ENCODE assay signal across 18 cellular contexts in the genomic region with DNA sequence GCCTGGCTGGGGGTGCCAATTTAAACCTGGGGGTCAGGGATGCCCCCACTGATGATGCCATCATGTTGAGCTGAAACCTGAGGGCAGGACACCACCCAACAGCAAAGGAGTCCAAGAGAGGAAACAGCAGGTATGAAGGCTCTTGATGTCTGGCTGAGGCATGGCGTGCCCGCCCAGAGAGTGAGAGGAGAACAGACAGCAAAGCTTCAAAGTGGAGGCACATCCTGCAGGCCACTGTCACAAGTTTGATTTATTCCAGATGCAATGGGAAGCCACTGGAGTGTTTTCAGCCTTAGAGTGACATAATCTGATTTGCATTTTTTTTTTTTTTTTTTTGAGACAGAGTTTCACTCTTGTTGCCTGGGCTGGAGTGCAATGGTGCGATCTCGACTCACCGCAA.
"Had no signal": no experiment of that assay in that cellular context is flagged by ENCODE, and none has a peak within 500 bp of the region (broad histone marks: within the 10 kb centered on the region; RNA-seq: fewer than 3 reads in every experiment).

No MANE protein-coding gene starts in this region.

- H3K27ac Mint-ChIP-seq: activated CD4-positive, alpha-beta memory T cell treated with anti-CD3 and anti-CD28 coated beads for 36 hours; activated CD8-positive, alpha-beta memory T cell treated with anti-CD3 and anti-CD28 coated beads, Interleukin-2, amount 10 ng/mL, durations not matched to agents 7 days and 5 days; activated naive CD4-positive, alpha-beta T cell treated with anti-CD3 and anti-CD28 coated beads, Interleukin-2, amount 50 U/mL, for 72 hours; natural killer cell; stimulated activated memory B cell treated with anti-CD40 and anti-IgM and Interleukin-4, amounts not matched to agents 10 μg/mL and 1 μg/mL and 100 μg/mL, for 72 hours had no signal

- H3K4me2 ChIP-seq: hepatocyte had no signal

- H3K9me3 Mint-ChIP-seq: activated CD4-positive, alpha-beta memory T cell treated with anti-CD3 and anti-CD28 coated beads for 36 hours; activated naive CD4-positive, alpha-beta T cell treated with anti-CD3 and anti-CD28 coated beads, Interleukin-2, amount 50 U/mL, for 72 hours; central memory CD8-positive, alpha-beta T cell; natural killer cell; stimulated activated memory B cell treated with anti-CD40 and anti-IgM and Interleukin-4, amounts not matched to agents 10 μg/mL and 1 μg/mL and 100 μg/mL, for 72 hours had no signal

- H3K4me3 ChIP-seq: coronary artery, esophagus muscularis mucosa, hepatocyte, left lung, uterus had no signal

- H3K79me2 ChIP-seq: hepatocyte had no signal

- H3K4me3 Mint-ChIP-seq: activated CD4-positive, alpha-beta memory T cell treated with anti-CD3 and anti-CD28 coated beads for 36 hours; activated CD8-positive, alpha-beta memory T cell treated with anti-CD3 and anti-CD28 coated beads, Interleukin-2, amount 10 ng/mL, durations not matched to agents 7 days and 5 days; brain; central memory CD8-positive, alpha-beta T cell; natural killer cell; stimulated activated memory B cell treated with anti-CD40 and anti-IgM and Interleukin-4, amounts not matched to agents 10 μg/mL and 1 μg/mL and 100 μg/mL, for 72 hours had no signal

- DNase-seq: activated CD4-positive, alpha-beta memory T cell treated with anti-CD3 and anti-CD28 coated beads for 36 hours; activated CD4-positive, alpha-beta T cell treated with anti-CD3 and anti-CD28 coated beads for 1 hour; activated CD8-positive, alpha-beta memory T cell treated with anti-CD3 and anti-CD28 coated beads, Interleukin-2, amount 10 ng/mL, durations not matched to agents 7 days and 5 days; activated effector memory CD4-positive, alpha-beta T cell treated with Interleukin-2 at 50 U/mL for 16 hours; activated T-cell treated with anti-CD3 and anti-CD28 coated beads, Interleukin-2, amount 50 U/mL, for 1 hour; left lung; mammary epithelial cell; natural killer cell; nucleus accumbens; stimulated activated CD4-positive, alpha-beta T cell treated with anti-CD3 and anti-CD28 coated beads, Interleukin-2, amount 100 ng/mL, for 48 hours; uterus had no signal

- H2AFZ ChIP-seq: hepatocyte had no signal

- H3K4me1 Mint-ChIP-seq: central memory CD8-positive, alpha-beta T cell had no signal

- H3K27ac ChIP-seq: coronary artery, esophagus muscularis mucosa, hepatocyte, left lung, uterus had no signal

- H3K4me1 ChIP-seq: esophagus muscularis mucosa, uterus had no signal

- H3K9me3 ChIP-seq: esophagus muscularis mucosa, left lung, uterus had no signal

- ATAC-seq: activated CD8-positive, alpha-beta memory T cell treated with anti-CD3 and anti-CD28 coated beads, Interleukin-2, amount 10 ng/mL, durations not matched to agents 7 days and 5 days; activated naive CD4-positive, alpha-beta T cell treated with anti-CD3 and anti-CD28 coated beads, Interleukin-2, amount 50 U/mL, for 72 hours; left lung; natural killer cell; stimulated activated memory B cell treated with anti-CD40 and anti-IgM and Interleukin-4, amounts not matched to agents 10 μg/mL and 1 μg/mL and 100 μg/mL, for 72 hours had no signal

- H3K27me3 Mint-ChIP-seq: activated CD4-positive, alpha-beta memory T cell treated with anti-CD3 and anti-CD28 coated beads for 36 hours; central memory CD8-positive, alpha-beta T cell; stimulated activated memory B cell treated with anti-CD40 and anti-IgM and Interleukin-4, amounts not matched to agents 10 μg/mL and 1 μg/mL and 100 μg/mL, for 72 hours had no signal

- H3K36me3 Mint-ChIP-seq: activated CD4-positive, alpha-beta memory T cell treated with anti-CD3 and anti-CD28 coated beads for 36 hours; activated CD8-positive, alpha-beta memory T cell treated with anti-CD3 and anti-CD28 coated beads, Interleukin-2, amount 10 ng/mL, durations not matched to agents 7 days and 5 days; activated naive CD4-positive, alpha-beta T cell treated with anti-CD3 and anti-CD28 coated beads, Interleukin-2, amount 50 U/mL, for 72 hours; brain; natural killer cell; stimulated activated memory B cell treated with anti-CD40 and anti-IgM and Interleukin-4, amounts not matched to agents 10 μg/mL and 1 μg/mL and 100 μg/mL, for 72 hours had no signal

- H3K27me3 ChIP-seq: esophagus muscularis mucosa, hepatocyte, left lung, uterus had no signal

- H3K36me3 ChIP-seq: esophagus muscularis mucosa, left lung, uterus had no signal
